8 cellular contexts compared by ENCODE assay signal in the genomic region with DNA sequence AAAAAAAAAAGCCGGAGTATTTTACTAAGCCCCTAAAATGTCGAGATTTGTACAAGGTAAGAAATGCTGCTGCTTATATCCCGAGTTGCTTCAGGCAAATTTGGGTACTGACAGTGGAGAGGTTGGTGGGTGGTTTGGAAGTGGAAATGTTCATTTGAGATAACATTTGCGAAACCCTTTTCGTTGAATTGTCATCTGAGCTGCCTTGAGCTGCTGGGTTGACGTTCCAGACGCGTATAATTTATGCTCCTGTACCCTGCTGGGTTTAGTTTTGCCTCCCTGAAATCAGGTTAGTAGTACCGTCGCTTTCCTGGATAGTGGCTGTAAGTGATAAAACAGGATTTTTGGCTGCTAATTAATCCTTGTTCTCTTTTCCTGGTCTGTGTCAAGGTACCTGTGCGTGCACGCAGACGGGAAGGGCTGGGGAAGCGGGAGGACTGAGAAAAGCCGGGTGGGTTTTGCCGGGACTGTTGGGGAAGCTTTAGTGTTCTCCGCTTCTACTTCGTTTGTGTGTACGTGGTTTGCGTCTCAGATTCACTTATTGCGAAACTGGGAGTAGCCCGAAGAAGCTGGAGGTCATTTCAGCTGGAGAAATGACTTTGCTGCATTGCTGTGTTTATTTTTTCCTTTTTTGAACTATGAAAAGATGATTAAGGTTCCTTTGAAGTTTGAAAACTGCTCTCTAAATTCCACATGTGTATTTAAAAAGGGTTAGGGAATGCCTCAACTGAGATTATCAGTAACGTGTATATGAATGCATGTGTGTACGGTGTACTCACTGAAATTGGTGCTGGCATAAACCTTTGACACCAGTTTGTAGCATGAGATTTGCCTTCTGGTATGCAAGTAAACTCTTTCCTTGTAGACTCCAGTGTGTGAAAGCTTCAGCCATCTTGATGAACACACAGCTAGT. TPM values are rescaled to one million over a fixed set of nuclear protein-coding genes. Genes with fewer than 3 reads are reported as not detected.
DNase-seq lines count a peak whose midpoint lies in the region; ATAC-seq and TF ChIP-seq lines count a peak whose summit lies in the region.

No MANE protein-coding gene starts in this region.

- peaks cover 58% of the 10 kb centered on the region for H3K79me2 ChIP-seq in SU-DHL-6 (ENCODE audit: insufficient read depth, low read length)

- peak overlapping the region; percentile 83 for H3K4me2 ChIP-seq in SU-DHL-6 (ENCODE audit: low read depth, low read length, poor library complexity, severe bottlenecking)

- DNase-seq in Calu3 (peak; percentile 31), endothelial cell (ENCODE audit: low spot score) (peak; percentile 25), ureter (ENCODE audit: low spot score) (peak; percentile 55), SW 1271 (lab: John Stamatoyannopoulos, UW) (no peak)
- DNase-seq in Jurkat, Clone E6-1 (ENCODE audit: low read depth, low spot score) = no peak

- H3K4me1 Mint-ChIP-seq in Calu3 (ENCODE audit: low read depth, unreplicated experiment) (peaks cover 23% of the 10 kb centered on the region), endothelial cell (ENCODE audit: unreplicated experiment) (peaks cover 23% of the 10 kb centered on the region)

- no peaks in the 10 kb centered on the region for H3K9me3 ChIP-seq in SU-DHL-6 (ENCODE audit: insufficient read depth, low read length)
- H3K9me3 ChIP-seq in mononuclear cell (ENCODE audit: low read depth, low read length) = no peaks in the 10 kb centered on the region

- H3K9ac ChIP-seq in SU-DHL-6 (ENCODE audit: low read length) = peak overlapping the region; percentile 94

- H3K4me3 Mint-ChIP-seq in Calu3 (ENCODE audit: low read depth, unreplicated experiment) (peak overlapping the region; percentile 91), endothelial cell (ENCODE audit: unreplicated experiment) (peak overlapping the region; percentile 97)

- H3K9me3 Mint-ChIP-seq in Calu3 (ENCODE audit: low read depth, unreplicated experiment) = no peaks in the 10 kb centered on the region
- H3K9me3 Mint-ChIP-seq in endothelial cell (ENCODE audit: unreplicated experiment) = no peaks in the 10 kb centered on the region

- H3K27me3 Mint-ChIP-seq in Calu3 (ENCODE audit: unreplicated experiment) (no peaks in the 10 kb centered on the region), endothelial cell (ENCODE audit: unreplicated experiment) (peaks cover 8% of the 10 kb centered on the region)

- peak overlapping the region; percentile 87 for H3K4me3 ChIP-seq in Jurkat, Clone E6-1 (ENCODE audit: low read length)
- peak overlapping the region; percentile 77 for H3K4me3 ChIP-seq in SU-DHL-6 (ENCODE audit: insufficient read depth, low read length, poor library complexity, severe bottlenecking)
- H3K4me3 ChIP-seq in mononuclear cell (ENCODE audit: low read length) = peak overlapping the region; percentile 96

- TF ChIP-seq CTCF in Calu3 (IDR thresholded peaks at IDR 0.05; ENCODE audit: unreplicated experiment) = no peak
- no peak for TF ChIP-seq CTCF in SU-DHL-6 (IDR thresholded peaks at IDR 0.05; ENCODE audit: insufficient read depth, low read length, poor library complexity, severe bottlenecking)
- TF ChIP-seq CTCF in endothelial cell (IDR thresholded peaks at IDR 0.05; ENCODE audit: unreplicated experiment) = no peak

- TSS peak; percentile 46 for BruUV-seq in Calu3 (replicated peaks; lab: Mats Ljungman, UMichigan)

- H3F3A ChIP-seq in SU-DHL-6 (ENCODE audit: insufficient read depth) = peaks cover 15% of the 10 kb centered on the region

- H3K27me3 ChIP-seq in SU-DHL-6 (ENCODE audit: low read length) (no peaks in the 10 kb centered on the region), mononuclear cell (ENCODE audit: insufficient read depth, low read length) (no peaks in the 10 kb centered on the region)

- CTCF ChIA-PET in Calu3 (lab: Charles Lee) = interaction anchor here (0.7 to 2.1 kb wide), 10 partner anchors 12 to 480 kb away, joined by 3 to 9 read pairs (median 4); no protein-coding TSS in a partner anchor

- H4K20me1 ChIP-seq in SU-DHL-6 (ENCODE audit: low read depth, low read length) = peaks cover 9% of the 10 kb centered on the region

- H2AFZ ChIP-seq in SU-DHL-6 (ENCODE audit: low read depth, low read length, severe bottlenecking) = no peak overlapping the region

- peak overlapping the region; percentile 93 for H3K27ac ChIP-seq in SU-DHL-6 (ENCODE audit: low read depth, low read length)

- H3K27ac Mint-ChIP-seq in Calu3 (ENCODE audit: unreplicated experiment) (peak overlapping the region; percentile 91), endothelial cell (ENCODE audit: unreplicated experiment) (peak overlapping the region; percentile 96)

- H3K36me3 ChIP-seq in SU-DHL-6 (ENCODE audit: low read length) = peaks cover 3% of the 10 kb centered on the region; the same call in 1 of the 2 replicates

- intact Hi-C loops in Calu3 (cut with micrococcal nuclease; ENCODE audit: unreplicated experiment) = loop anchor here (2.0 to 5.0 kb wide), 2 partner anchors 100 to 144 kb away; no protein-coding TSS in a partner anchor

- peaks cover 32% of the 10 kb centered on the region for H3K4me1 ChIP-seq in mononuclear cell (ENCODE audit: insufficient read depth, low read length)

- ATAC-seq in HG03097 (IDR thresholded peaks at IDR 0.05; ENCODE audit: low FRiP score, unreplicated experiment) = no peak

- H3K36me3 Mint-ChIP-seq in Calu3 (ENCODE audit: insufficient read depth, unreplicated experiment) (peaks cover 44% of the 10 kb centered on the region), endothelial cell (ENCODE audit: low read depth, unreplicated experiment) (no peaks in the 10 kb centered on the region)

- H3K9me2 ChIP-seq in SU-DHL-6 (replicated peaks; ENCODE audit: insufficient read depth, low read length) = no peaks in the 10 kb centered on the region

RNA-seq across cellular contexts. Expression of a gene that starts 0.7 kb away (rescaled TPM):
- total RNA-seq in Calu3 (2022) = 120 and 134 TPM in 2 replicates
- polyA plus RNA-seq in Jurkat, Clone E6-1 (2012; ENCODE audit: insufficient read depth, insufficient read length) = 47.4 TPM
- total RNA-seq in endothelial cell (ENCODE audit: unreplicated experiment) = 88.3 TPM
- 57.4 TPM for total RNA-seq in mononuclear cell
- total RNA-seq in ureter = 113 TPM

Comparison
In these comparisons a context has a peak if more than half of its experiments do, and no peak if none do; other contexts are left out.
1. DNase-seq: peak in Calu3 (single experiment), endothelial cell (single experiment) and ureter (single experiment); none in Jurkat, Clone E6-1 (single experiment) and SW 1271 (0 of 2).
2. Peak in every context shown above with its lines, with median percentiles within 50 percentile points of each other: H3K4me3 ChIP-seq.